ENCODE assay signal across 8 cellular contexts in the genomic region with DNA sequence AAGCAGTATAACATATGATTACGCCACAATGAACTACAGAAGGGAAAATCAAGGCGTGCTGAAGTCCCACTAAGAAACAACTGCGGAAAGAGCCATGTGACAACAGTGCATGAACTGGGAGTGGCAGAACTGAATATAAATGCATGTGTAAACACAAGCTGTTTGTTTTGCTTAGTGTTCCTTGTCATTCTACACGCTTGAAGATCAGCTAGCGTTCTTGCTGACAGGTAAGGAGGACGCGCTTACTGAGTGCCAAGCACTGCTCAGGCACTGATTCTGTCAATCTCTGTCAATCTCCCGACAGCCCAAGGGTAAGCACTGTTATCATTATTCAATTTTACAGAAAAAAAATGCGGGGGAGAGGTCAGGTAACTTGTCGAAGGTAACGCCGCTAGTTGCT. TPM values are rescaled to one million over a fixed set of nuclear protein-coding genes. Genes with fewer than 3 reads are reported as not detected.
DNase-seq lines count a peak whose midpoint lies in the region; ATAC-seq and TF ChIP-seq lines count a peak whose summit lies in the region.

No MANE protein-coding gene starts in this region.

- DNase-seq in DMS53 (lab: John Stamatoyannopoulos, UW) (peak; percentile 84), T follicular helper cell (ENCODE audit: low read depth) (peak; percentile 33), foreskin fibroblast (peak; percentile 14 to 47), osteoblast (ENCODE audit: insufficient read length, low spot score, missing footprints) (no peak), HPDE6-E6E7 (ENCODE audit: extremely low spot score) (no peak)
- DNase-seq in activated naive CD4-positive, alpha-beta T cell treated with Interleukin-2 at 50 U/mL for 16 hours, result no peak

- peaks cover 83% of the 10 kb centered on the region for H3K79me2 ChIP-seq in osteoblast (ENCODE audit: insufficient read depth, low read length)

- peak overlapping the region; percentile 99 for H2AFZ ChIP-seq in osteoblast (ENCODE audit: low read length)

- peak overlapping the region; percentile 97 for H3K27ac ChIP-seq in osteoblast (ENCODE audit: low read depth, low read length)

- H4K20me1 ChIP-seq in osteoblast (ENCODE audit: insufficient read depth, low read length), result peaks cover 41% of the 10 kb centered on the region

- H3K9me3 ChIP-seq in osteoblast (ENCODE audit: low read depth, low read length), result no peaks in the 10 kb centered on the region

- H3K27me3 ChIP-seq in osteoblast (ENCODE audit: insufficient read depth, low read length), result no peaks in the 10 kb centered on the region

- H3K4me2 ChIP-seq in osteoblast (ENCODE audit: insufficient read depth, low read length), result peak overlapping the region; percentile 100

- TF ChIP-seq CTCF in foreskin fibroblast (IDR thresholded peaks at IDR 0.05; ENCODE audit: low read depth, low read length) (no peak), osteoblast (IDR thresholded peaks at IDR 0.05; ENCODE audit: extremely low read depth, low read depth, low read length) (no peak)

- H3K4me1 ChIP-seq in osteoblast (ENCODE audit: insufficient read depth, low read length), result peaks cover 26% of the 10 kb centered on the region

- H3K4me3 ChIP-seq in foreskin fibroblast (ENCODE audit: low read depth in 1 of 2, low read length in 2 of 2) (peak overlapping the region; percentile 91 to 100), osteoblast (ENCODE audit: insufficient read depth, low read length) (peak overlapping the region; percentile 83)

- ATAC-seq in GM19463 (IDR thresholded peaks at IDR 0.05; ENCODE audit: unreplicated experiment) (peak; percentile 25), HG03457 (IDR thresholded peaks at IDR 0.05; ENCODE audit: unreplicated experiment) (peak; percentile 23)

- peaks cover 21% of the 10 kb centered on the region for H3K36me3 ChIP-seq in osteoblast (ENCODE audit: insufficient read depth, low read length)

RNA-seq across cellular contexts. Expression of a gene that starts 0.5 kb away (rescaled TPM):
- total RNA-seq in osteoblast, result 11.9 and 15.0 TPM in 2 replicates

RNA-seq across cellular contexts. Expression of a gene that starts 0.6 kb away (rescaled TPM):
- total RNA-seq in osteoblast, result 265 and 279 TPM in 2 replicates

RNA-seq across cellular contexts. Expression of a gene that starts 30.8 kb away (rescaled TPM):
- 62.2 and 69.5 TPM in 2 replicates for total RNA-seq in osteoblast

Comparison
In these comparisons a context has a peak if more than half of its experiments do, and no peak if none do; other contexts are left out.
1. DNase-seq: peak in DMS53 (single experiment), T follicular helper cell (single experiment) and foreskin fibroblast (2 of 2); none in osteoblast (single experiment), activated naive CD4-positive, alpha-beta T cell treated with Interleukin-2 at 50 U/mL for 16 hours (single experiment) and HPDE6-E6E7 (single experiment).